Comparison of ENCODE assay signal across 12 cellular contexts in the genomic region with DNA sequence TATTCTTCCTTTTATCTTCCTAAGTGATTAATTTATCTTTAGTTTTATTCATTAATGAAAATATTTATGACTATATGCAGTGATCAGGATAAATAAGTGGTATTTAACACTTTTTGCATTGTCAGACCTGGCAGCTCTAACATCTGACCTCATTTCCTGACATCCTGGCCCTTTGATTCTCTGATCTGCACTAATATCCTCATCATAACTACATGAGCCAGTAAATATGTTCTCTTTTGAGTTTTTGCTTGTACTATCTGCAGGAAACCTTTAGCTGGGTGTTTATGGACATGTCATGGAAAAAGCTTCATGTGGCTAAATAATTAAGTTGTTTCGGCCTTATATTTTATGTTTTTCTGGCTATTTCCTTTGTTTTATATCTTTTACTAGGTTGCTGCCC. TPM values are rescaled to one million over a fixed set of nuclear protein-coding genes. Genes with fewer than 3 reads are reported as not detected.
A peak's percentile ranks its signal among the peaks of the same experiment; 100 is the strongest.
DNase-seq lines count a peak whose midpoint lies in the region; ATAC-seq and TF ChIP-seq lines count a peak whose summit lies in the region.
"Had no signal": no experiment of that assay in that cellular context is flagged by ENCODE, and none has a peak within 500 bp of the region (broad histone marks: within the 10 kb centered on the region; RNA-seq: fewer than 3 reads in every experiment).

No MANE protein-coding gene starts in this region.

- H2AFZ ChIP-seq in Karpas-422 (ENCODE audit: low read length) = no peak overlapping the region

- H3K4me1 Mint-ChIP-seq in CD4-positive, alpha-beta T cell (ENCODE audit: low read depth) = peaks cover 84% of the 10 kb centered on the region
- H3K4me1 Mint-ChIP-seq in chondrocyte (ENCODE audit: low read depth) (peaks cover 56% of the 10 kb centered on the region), natural killer cell (peaks cover 59 to 67% of the 10 kb centered on the region in 2 donors)

- H3K27ac ChIP-seq in CD4-positive, alpha-beta T cell (ENCODE audit: low read depth, low read length) = no peak overlapping the region
- H3K27ac ChIP-seq in Karpas-422 (ENCODE audit: low read length) = peak overlapping the region; percentile 98

- CTCF ChIA-PET in CD4-positive, alpha-beta T cell (lab: Charles Lee) = interaction anchor here (1.9 kb wide), 1 partner anchor 29 kb away, joined by 4 read pairs; the partner anchor contains the start of gene SEC22C

- peaks cover 66% of the 10 kb centered on the region for H3K36me3 Mint-ChIP-seq in CD4-positive, alpha-beta T cell (ENCODE audit: low read depth)
- H3K36me3 Mint-ChIP-seq in chondrocyte (ENCODE audit: low read depth) = peaks cover 6% of the 10 kb centered on the region
- H3K36me3 Mint-ChIP-seq in natural killer cell = no peaks in the 10 kb centered on the region

- DNase-seq in CD4-positive, alpha-beta T cell = no peak
- DNase-seq in Karpas-422 (no peak), chondrocyte (ENCODE audit: low spot score) (no peak), natural killer cell (no peak), anterior cingulate cortex (lab: John Stamatoyannopoulos, UW) (no peak), H4 (ENCODE audit: low spot score) (no peak), left lobe of liver (ENCODE audit: low spot score) (no peak)
- DNase-seq: MG63, NCI-H226, nucleus accumbens had no signal

- no peaks in the 10 kb centered on the region for H3K9me3 ChIP-seq in CD4-positive, alpha-beta T cell (ENCODE audit: control insufficient read depth, low read length)
- H3K9me3 ChIP-seq in Karpas-422 (ENCODE audit: low read length) = no peaks in the 10 kb centered on the region
- H3K9me3 ChIP-seq: MG63 had no signal

- peak overlapping the region; percentile 59 for H3K27ac Mint-ChIP-seq in CD4-positive, alpha-beta T cell
- peak overlapping the region; percentile 41 for H3K27ac Mint-ChIP-seq in chondrocyte (ENCODE audit: unreplicated experiment)
- peak overlapping the region; percentile 52 to 78 for H3K27ac Mint-ChIP-seq in natural killer cell
- H3K27ac Mint-ChIP-seq: activated T-helper 1 cell treated with anti-CD3 and anti-CD28 coated beads, Interleukin-12 subunit alpha, Interleukin-12 subunit beta, Interleukin-2, Interleukin-4 antibody, amounts not matched to agents 30 ng/mL and 10 ng/mL and 1 ng/mL, durations not matched to agents 14 hours and 24 hours and 36 hours had no signal

- intact Hi-C loops in CD4-positive, alpha-beta T cell (cut with DNase I, micrococcal nuclease) = loop anchor here in 1 of 2 experiments (5.0 kb wide), 1 partner anchor 36 kb away; no protein-coding TSS in a partner anchor
- intact Hi-C loops in natural killer cell (cut with micrococcal nuclease) = no loop called here

- POLR2A ChIA-PET in CD4-positive, alpha-beta T cell (lab: Charles Lee) = interaction anchor here (1.1 to 1.5 kb wide), 3 partner anchors 10 to 34 kb away, joined by 3 to 13 read pairs (median 4); partner anchors contain the start of genes NKTR and SS18L2

- no peaks in the 10 kb centered on the region for H3K27me3 Mint-ChIP-seq in CD4-positive, alpha-beta T cell
- H3K27me3 Mint-ChIP-seq in chondrocyte (ENCODE audit: low read depth) (no peaks in the 10 kb centered on the region), natural killer cell (ENCODE audit: low read depth in 2 of 2) (no peaks in the 10 kb centered on the region)

- no peak for TF ChIP-seq CTCF in CD4-positive, alpha-beta T cell (IDR thresholded peaks at IDR 0.05)
- no peak for TF ChIP-seq CTCF in chondrocyte (IDR thresholded peaks at IDR 0.05)
- no peak for TF ChIP-seq CTCF in natural killer cell (IDR thresholded peaks at IDR 0.05)

- H3K4me3 ChIP-seq in Karpas-422 (ENCODE audit: low read length) = no peak overlapping the region
- H3K4me3 ChIP-seq: MG63 had no signal

- H3K4me3 Mint-ChIP-seq in CD4-positive, alpha-beta T cell = peak overlapping the region; percentile 5
- H3K4me3 Mint-ChIP-seq in chondrocyte (ENCODE audit: unreplicated experiment) (no peak overlapping the region), natural killer cell (no peak overlapping the region)
- H3K4me3 Mint-ChIP-seq: activated T-helper 1 cell treated with anti-CD3 and anti-CD28 coated beads, Interleukin-12 subunit alpha, Interleukin-12 subunit beta, Interleukin-2, Interleukin-4 antibody, amounts not matched to agents 30 ng/mL and 10 ng/mL and 1 ng/mL, durations not matched to agents 14 hours and 24 hours and 36 hours had no signal

- peaks cover 100% of the 10 kb centered on the region for H3K79me2 ChIP-seq in Karpas-422 (ENCODE audit: low read length)

- H3K9ac ChIP-seq in Karpas-422 (ENCODE audit: low read length) = 0 out of 2 replicates have a peak overlapping the region, but pooled peaks have one; percentile 28

- peak; percentile 74 for ATAC-seq in CD4-positive, alpha-beta T cell (ENCODE audit: poor library complexity)
- peak in 2 of 3 donors; percentile 44 to 50 for ATAC-seq in natural killer cell
- ATAC-seq in GM21367 (IDR thresholded peaks at IDR 0.05; ENCODE audit: unreplicated experiment) = no peak
- ATAC-seq in left lobe of liver = no peak

- no peaks in the 10 kb centered on the region for H3K9me2 ChIP-seq in Karpas-422 (replicated peaks; ENCODE audit: insufficient read depth, low read length)

- H3K27me3 ChIP-seq in CD4-positive, alpha-beta T cell (ENCODE audit: control insufficient read depth, insufficient read depth, low read length) = no peaks in the 10 kb centered on the region
- no peaks in the 10 kb centered on the region for H3K27me3 ChIP-seq in Karpas-422 (ENCODE audit: low read length)
- H3K27me3 ChIP-seq: MG63 had no signal

- no peaks in the 10 kb centered on the region for H3K9me3 Mint-ChIP-seq in CD4-positive, alpha-beta T cell
- H3K9me3 Mint-ChIP-seq in chondrocyte (ENCODE audit: low read depth) (no peaks in the 10 kb centered on the region), natural killer cell (no peaks in the 10 kb centered on the region)
- H3K9me3 Mint-ChIP-seq: activated T-helper 1 cell treated with anti-CD3 and anti-CD28 coated beads, Interleukin-12 subunit alpha, Interleukin-12 subunit beta, Interleukin-2, Interleukin-4 antibody, amounts not matched to agents 30 ng/mL and 10 ng/mL and 1 ng/mL, durations not matched to agents 14 hours and 24 hours and 36 hours had no signal

- peaks cover 37% of the 10 kb centered on the region for H3K36me3 ChIP-seq in Karpas-422 (ENCODE audit: insufficient read depth, low read length)

- peaks cover 81% of the 10 kb centered on the region for H3K4me1 ChIP-seq in Karpas-422 (ENCODE audit: low read length)

- peaks cover 11% of the 10 kb centered on the region for H4K20me1 ChIP-seq in Karpas-422 (ENCODE audit: insufficient read depth, low read depth, low read length)

- peak overlapping the region; percentile 20 for H3K4me2 ChIP-seq in Karpas-422 (ENCODE audit: low read depth, low read length, poor library complexity, severe bottlenecking)

RNA-seq across cellular contexts. Expression of gene NKTR, which starts 10.5 kb away (rescaled TPM):
- 100 to 1,000 TPM; 236 to 249 TPM for total RNA-seq in CD4-positive, alpha-beta T cell
- total RNA-seq in Karpas-422 (2014; rRNA removed; shearing (Covaris generic); ENCODE audit: low replicate concordance) = 103 and 178 TPM in 2 replicates
- total RNA-seq in chondrocyte (49.7 to 71.5 TPM (median 50.0 TPM) in 3 replicates), natural killer cell (100 to 1,000 TPM; 212 to 252 (median 217) TPM), left lobe of liver (29.2 TPM)
- 3.8 and 6.2 TPM in 2 replicates for total RNA-seq in H4 (2014; rRNA removed; shearing (Covaris generic))

RNA-seq across cellular contexts. Expression of gene SS18L2, which starts 20.3 kb away (rescaled TPM):
- total RNA-seq in CD4-positive, alpha-beta T cell = 10 to 100 TPM; 47.2 to 53.6 TPM
- 57.5 and 105 TPM in 2 replicates for total RNA-seq in Karpas-422 (2014; rRNA removed; shearing (Covaris generic); ENCODE audit: low replicate concordance)
- total RNA-seq in chondrocyte (13.5 to 18.5 TPM (median 14.5 TPM) in 3 replicates), natural killer cell (10 to 100 TPM; 33.5 to 47.6 (median 33.9) TPM), left lobe of liver (14.4 TPM)
- 32.2 and 41.9 TPM in 2 replicates for total RNA-seq in H4 (2014; rRNA removed; shearing (Covaris generic))

RNA-seq across cellular contexts. Expression of gene SEC22C, which starts 29.2 kb away (rescaled TPM):
- total RNA-seq in CD4-positive, alpha-beta T cell = 10 to 100 TPM; 73.6 to 75.4 TPM
- 36.4 and 49.8 TPM in 2 replicates for total RNA-seq in Karpas-422 (2014; rRNA removed; shearing (Covaris generic); ENCODE audit: low replicate concordance)
- total RNA-seq in chondrocyte (49.8 to 55.8 TPM (median 55.0 TPM) in 3 replicates), natural killer cell (10 to 100 TPM; 51.3 to 60.4 (median 55.9) TPM), left lobe of liver (14.2 TPM)
- total RNA-seq in H4 (2014; rRNA removed; shearing (Covaris generic)) = 42.4 and 48.1 TPM in 2 replicates

RNA-seq across cellular contexts. Expression of gene ZBTB47, which starts 42.5 kb away (rescaled TPM):
- under 1 TPM; 0.47 to 0.80 TPM for total RNA-seq in CD4-positive, alpha-beta T cell
- 0.07 and 0.11 TPM in 2 replicates for total RNA-seq in Karpas-422 (2014; rRNA removed; shearing (Covaris generic); ENCODE audit: low replicate concordance)
- total RNA-seq in chondrocyte (38.8 to 44.4 TPM (median 40.0 TPM) in 3 replicates), natural killer cell (1 to 10 TPM; 2.1 to 3.0 (median 3.0) TPM), left lobe of liver (5.0 TPM)
- total RNA-seq in H4 (2014; rRNA removed; shearing (Covaris generic)) = 1.9 and 3.8 TPM in 2 replicates

Comparison
In these comparisons a context has a peak if more than half of its experiments do, and no peak if none do; other contexts are left out.
1. ATAC-seq: peak in CD4-positive, alpha-beta T cell (single experiment) and natural killer cell (2 of 3); none in GM21367 (single experiment) and left lobe of liver (single experiment).
2. Peak in every context shown above with its lines, with median percentiles within 50 percentile points of each other: H3K27ac Mint-ChIP-seq.